20 cellular contexts compared by ENCODE assay signal in the genomic region with DNA sequence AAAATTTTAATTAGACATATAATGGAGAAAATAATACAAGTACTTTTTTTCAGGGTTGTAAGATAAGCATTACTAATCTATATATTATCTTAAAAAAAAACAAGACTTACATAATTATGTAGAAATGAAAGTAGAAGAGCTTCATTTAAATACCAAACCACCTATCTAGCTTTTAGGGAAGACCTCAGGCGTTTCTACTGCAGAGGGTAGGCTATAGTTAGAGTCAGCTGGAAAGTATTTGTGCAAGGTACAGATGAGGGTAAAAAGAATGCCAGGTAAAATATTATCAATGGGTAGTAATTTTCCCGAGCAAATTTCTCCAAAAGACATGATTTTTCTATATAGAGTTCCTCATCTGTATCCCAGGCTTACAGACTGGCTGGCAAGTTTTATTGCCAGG. TPM values are rescaled to one million over a fixed set of nuclear protein-coding genes. Genes with fewer than 3 reads are reported as not detected.
DNase-seq lines count a peak whose midpoint lies in the region; ATAC-seq, FAIRE-seq and TF ChIP-seq lines count a peak whose summit lies in the region.
"Had no signal": no experiment of that assay in that cellular context is flagged by ENCODE, and none has a peak within 500 bp of the region (broad histone marks: within the 10 kb centered on the region; RNA-seq: fewer than 3 reads in every experiment).

No MANE protein-coding gene starts in this region.

- TF ChIP-seq CTCF in foreskin keratinocyte (conservative IDR thresholded peaks at IDR 0.05) (no peak), smooth muscle cell (IDR thresholded peaks at IDR 0.05; ENCODE audit: borderline replicate concordance, insufficient read depth, poor library complexity, severe bottlenecking) (no peak), pancreas (IDR thresholded peaks at IDR 0.05) (no peak), omental fat pad (IDR thresholded peaks at IDR 0.05) (no peak)

- H3K4me3 ChIP-seq in smooth muscle cell (no peak overlapping the region), pancreas (no peak overlapping the region)
- H3K4me3 ChIP-seq: GM12878, GM23248, HAP-1 had no signal

- 76% methylated on average over 2 of the region's 2 CpGs for WGBS in smooth muscle cell (ENCODE audit: low lambda C conversion rate)
- WGBS in pancreas, 2 donors, result 68 to 84% methylated on average over 2 of the region's 2 CpGs

- no peaks in the 10 kb centered on the region for H3K27me3 Mint-ChIP-seq in activated T-cell treated with anti-CD3 and anti-CD28 coated beads, Interleukin-2, amount 50 U/mL, for 24 hours
- H3K27me3 Mint-ChIP-seq: CD4-positive, CD25-positive, alpha-beta regulatory T cell; CD8-positive, alpha-beta memory T cell had no signal

- H3K27ac Mint-ChIP-seq in activated T-cell treated with anti-CD3 and anti-CD28 coated beads, Interleukin-2, amount 50 U/mL, for 24 hours, result peak overlapping the region; percentile 47

- peaks cover 6% of the 10 kb centered on the region for H3K4me1 Mint-ChIP-seq in activated T-cell treated with anti-CD3 and anti-CD28 coated beads, Interleukin-2, amount 50 U/mL, for 24 hours (ENCODE audit: low read depth)

- H3K4me1 ChIP-seq in foreskin keratinocyte (peaks cover 26% of the 10 kb centered on the region), smooth muscle cell (ENCODE audit: low read depth) (no peaks in the 10 kb centered on the region), pancreas (no peaks in the 10 kb centered on the region)
- H3K4me1 ChIP-seq: BE2C had no signal

- DNase-seq in activated T-cell treated with anti-CD3 and anti-CD28 coated beads, Interleukin-2, amount 50 U/mL, for 24 hours, result no peak
- DNase-seq in activated T-cell treated with anti-CD3 and anti-CD28 coated beads, Interleukin-2, amount 50 U/mL, for 48 hours, result no peak
- DNase-seq in foreskin keratinocyte (peak in 1 of 2 donors; percentile 39), smooth muscle cell (lab: John Stamatoyannopoulos, UW; ENCODE audit: unreplicated experiment) (no peak), pancreas (no peak), omental fat pad (ENCODE audit: low spot score) (no peak)
- DNase-seq: BE2C; C1 segment of cervical spinal cord; CD4-positive, CD25-positive, alpha-beta regulatory T cell; CD8-positive, alpha-beta memory T cell; COR-L47; DMS 273 treated with DMSO at 0.1 percent for 48 hours; DMS53; DND-41; EL; GM23248 had no signal

- H4K20me1 ChIP-seq in smooth muscle cell (ENCODE audit: low read depth), result no peaks in the 10 kb centered on the region

- FAIRE-seq in pancreas (lab: Jason Lieb, UNC), result no peak
- FAIRE-seq: GM12878 had no signal

- H3F3A ChIP-seq in smooth muscle cell (ENCODE audit: low read depth), result peaks cover 3% of the 10 kb centered on the region

- no peak overlapping the region for H3K4me3 Mint-ChIP-seq in activated T-cell treated with anti-CD3 and anti-CD28 coated beads, Interleukin-2, amount 50 U/mL, for 24 hours
- H3K4me3 Mint-ChIP-seq: CD4-positive, CD25-positive, alpha-beta regulatory T cell; CD8-positive, alpha-beta memory T cell had no signal

- H3K9ac ChIP-seq in smooth muscle cell (ENCODE audit: low read depth), result no peak overlapping the region
- H3K9ac ChIP-seq: GM23248 had no signal

- no peaks in the 10 kb centered on the region for H3K79me2 ChIP-seq in smooth muscle cell (ENCODE audit: low read depth)

- intact Hi-C loops in pancreas (cut with DNase I), result no loop called here

- no peaks in the 10 kb centered on the region for H3K36me3 Mint-ChIP-seq in activated T-cell treated with anti-CD3 and anti-CD28 coated beads, Interleukin-2, amount 50 U/mL, for 24 hours (ENCODE audit: low read depth)
- H3K36me3 Mint-ChIP-seq: CD4-positive, CD25-positive, alpha-beta regulatory T cell; CD8-positive, alpha-beta memory T cell had no signal

- peak; percentile 11 for ATAC-seq in foreskin keratinocyte
- ATAC-seq in pancreas, result no peak
- no peak for ATAC-seq in GM21619 (IDR thresholded peaks at IDR 0.05; ENCODE audit: unreplicated experiment)
- ATAC-seq in omental fat pad (ENCODE audit: low FRiP score), result no peak
- ATAC-seq: GM12878 had no signal

- H3K27ac ChIP-seq in foreskin keratinocyte, result no peak overlapping the region
- H3K27ac ChIP-seq in smooth muscle cell (ENCODE audit: low read depth), result peak overlapping the region; percentile 38
- no peak overlapping the region for H3K27ac ChIP-seq in pancreas
- H3K27ac ChIP-seq: GM23248, HL-60 had no signal

- H3K36me3 ChIP-seq in smooth muscle cell (ENCODE audit: low read depth) (no peaks in the 10 kb centered on the region), pancreas (no peaks in the 10 kb centered on the region)
- H3K36me3 ChIP-seq: BE2C, HAP-1 had no signal

- H3K9me3 ChIP-seq in smooth muscle cell (replicated peaks; ENCODE audit: low read depth) (no peaks in the 10 kb centered on the region), pancreas (no peaks in the 10 kb centered on the region)
- H3K9me3 ChIP-seq: BE2C, HAP-1 had no signal

- no peak overlapping the region for H2AFZ ChIP-seq in smooth muscle cell (ENCODE audit: low read depth)
- H2AFZ ChIP-seq: GM23248 had no signal

- H3K27me3 ChIP-seq in foreskin keratinocyte, result no peaks in the 10 kb centered on the region
- no peaks in the 10 kb centered on the region for H3K27me3 ChIP-seq in smooth muscle cell (ENCODE audit: low read depth)
- H3K27me3 ChIP-seq in pancreas, result no peaks in the 10 kb centered on the region
- H3K27me3 ChIP-seq: BE2C had no signal

- no peaks in the 10 kb centered on the region for H3K9me3 Mint-ChIP-seq in activated T-cell treated with anti-CD3 and anti-CD28 coated beads, Interleukin-2, amount 50 U/mL, for 24 hours
- H3K9me3 Mint-ChIP-seq: CD8-positive, alpha-beta memory T cell had no signal

- H3K4me2 ChIP-seq in smooth muscle cell, result no peak overlapping the region

RNA-seq across cellular contexts. Expression of a gene that starts 30.5 kb away (rescaled TPM):
- total RNA-seq in foreskin keratinocyte, result 22.5 and 25.6 TPM in 2 replicates
- 4.0 and 4.7 TPM in 2 replicates for polyA plus RNA-seq in foreskin keratinocyte
- 80.7 and 81.2 TPM in 2 replicates for total RNA-seq in smooth muscle cell
- polyA plus RNA-seq in smooth muscle cell, result 15.6 and 33.8 TPM in 2 replicates
- total RNA-seq in pancreas, result 10 to 100 TPM; 10.6 to 17.3 (median 11.3) TPM
- 1 to 10 TPM; 6.3 to 8.5 TPM for polyA plus RNA-seq in pancreas
- 10 to 100 TPM; 12.5 to 29.3 (median 16.5) TPM for total RNA-seq in omental fat pad
